ENCODE assay signal across 10 cellular contexts in genomic region chr5:177371120-177371537, GRCh38. TPM values are rescaled to one million over a fixed set of nuclear protein-coding genes. Genes with fewer than 3 reads are reported as not detected.
DNase-seq lines count a peak whose midpoint lies in the region; ATAC-seq, FAIRE-seq and TF ChIP-seq lines count a peak whose summit lies in the region.
"Had no signal": no experiment of that assay in that cellular context is flagged by ENCODE, and none has a peak within 500 bp of the region (broad histone marks: within the 10 kb centered on the region; RNA-seq: fewer than 3 reads in every experiment).

No MANE protein-coding gene starts in this region.

- in situ Hi-C loops in ACHN (cut with HindIII; ENCODE audit: low pct_ligation_motif_present, low pct_unique_long_range_greater_than_20kb, low sequenced_read_pairs) = no loop called here

- no peak for FAIRE-seq in GM12892 (lab: Jason Lieb, UNC)

- H3K36me3 ChIP-seq in A673 (ENCODE audit: insufficient read depth, low read length, poor library complexity, severe bottlenecking) (no peaks in the 10 kb centered on the region), HUES48 (ENCODE audit: control insufficient read depth, insufficient read depth, low read length) (peaks cover 5% of the 10 kb centered on the region; the same call in 1 of the 2 replicates), muscle layer of colon (ENCODE audit: insufficient read depth, low read length) (no peaks in the 10 kb centered on the region)

- TF ChIP-seq CTCF in A673 (conservative IDR thresholded peaks at IDR 0.05; ENCODE audit: low read depth, low read length) (no peak), choroid plexus epithelial cell (conservative IDR thresholded peaks at IDR 0.05; ENCODE audit: low read depth, low read length) (no peak)

- no peak for TF ChIP-seq POLR2A in GM12892 (IDR thresholded peaks at IDR 0.05; ENCODE audit: low read depth, low read length)

- ATAC-seq in GM21367 (IDR thresholded peaks at IDR 0.05; ENCODE audit: unreplicated experiment) (no peak), GM21447 (IDR thresholded peaks at IDR 0.05; ENCODE audit: unreplicated experiment) (no peak)

- no peak overlapping the region; the same call in 1 of the 2 replicates for H3K9ac ChIP-seq in HUES48 (ENCODE audit: low read depth, low read length)
- H3K9ac ChIP-seq in muscle layer of colon (ENCODE audit: low read length) = no peak overlapping the region

- CTCF ChIA-PET in A673 (lab: Charles Lee) = interaction anchor here (0.9 to 1.3 kb wide), 5 partner anchors 11 to 88 kb away, joined by 4 to 6 read pairs (median 4); no protein-coding TSS in a partner anchor

- H3K27me3 ChIP-seq in A673 (replicated peaks; ENCODE audit: insufficient read depth, low read depth, low read length, poor library complexity) = no peaks in the 10 kb centered on the region
- H3K27me3 ChIP-seq in HUES48 (ENCODE audit: control insufficient read depth, insufficient read depth, low read length) = peaks cover 15% of the 10 kb centered on the region
- H3K27me3 ChIP-seq in muscle layer of colon (ENCODE audit: control insufficient read depth in 1 of 2, insufficient read depth in 2 of 2, low read length in 2 of 2) = no peaks in the 10 kb centered on the region

- peaks cover 15% of the 10 kb centered on the region for H3K4me1 ChIP-seq in A673 (ENCODE audit: insufficient read depth, low read length, poor library complexity, severe bottlenecking)
- peaks cover 23% of the 10 kb centered on the region for H3K4me1 ChIP-seq in HUES48 (ENCODE audit: control insufficient read depth, insufficient read depth, low read length)
- H3K4me1 ChIP-seq in muscle layer of colon (ENCODE audit: insufficient read depth, low read length) = peaks cover 18% of the 10 kb centered on the region

- peak overlapping the region; percentile 52 for H3K4me3 ChIP-seq in A673 (ENCODE audit: low read depth, low read length, poor library complexity, severe bottlenecking)
- H3K4me3 ChIP-seq in HUES48 (ENCODE audit: low read depth, low read length) = peak overlapping the region; percentile 67
- peak overlapping the region; percentile 54 for H3K4me3 ChIP-seq in choroid plexus epithelial cell (ENCODE audit: low read depth, low read length)
- peak overlapping the region; percentile 11 to 43 for H3K4me3 ChIP-seq in muscle layer of colon (ENCODE audit: low read depth in 1 of 2, low read length in 2 of 2)

- intact Hi-C loops in A673 (cut with micrococcal nuclease; ENCODE audit: unreplicated experiment) = no loop called here

- H3K9me3 ChIP-seq in A673 (ENCODE audit: low read depth, low read length, poor library complexity, severe bottlenecking) = no peaks in the 10 kb centered on the region
- H3K9me3 ChIP-seq in HUES48 (ENCODE audit: control insufficient read depth, insufficient read depth, low read length) = no peaks in the 10 kb centered on the region
- no peaks in the 10 kb centered on the region for H3K9me3 ChIP-seq in muscle layer of colon (ENCODE audit: low read length)

- H3K27ac ChIP-seq in A673 (ENCODE audit: low read depth, low read length, poor library complexity, severe bottlenecking) (peak overlapping the region; percentile 65), HUES48 (ENCODE audit: low read depth, low read length) (peak overlapping the region; percentile 68), muscle layer of colon (ENCODE audit: low read depth, low read length) (no peak overlapping the region)

- no TSS peak for BruUV-seq in A673 (replicated peaks; lab: Mats Ljungman, UMichigan)

- no peak for DNase-seq in A673 (ENCODE audit: low spot score)
- no peak for DNase-seq in choroid plexus epithelial cell (ENCODE audit: low read depth)
- DNase-seq in ACHN = no peak
- no peak for DNase-seq in GM12892 (ENCODE audit: insufficient read length)
- DNase-seq: GDM1; NK-92 treated with Interleukin-12 subunit alpha and Interleukin-12 subunit beta, amount 100 ng/mL, for 24 hours had no signal

- POLR2A ChIA-PET in A673 (lab: Charles Lee; ENCODE audit: low non-redundant PET) = no interaction called here

RNA-seq across cellular contexts. Expression of gene SLC34A1, which starts 13.1 kb away (rescaled TPM):
- total RNA-seq in A673 (2021) = not detected in 2 replicates
- polyA plus RNA-seq in GM12892 (2012; ENCODE audit: missing spikeins) = not detected

RNA-seq across cellular contexts. Expression of gene RGS14, which starts 13.4 kb away (rescaled TPM):
- 3.1 and 6.5 TPM in 2 replicates for total RNA-seq in A673 (2021)
- polyA plus RNA-seq in GM12892 (2012; ENCODE audit: missing spikeins) = 26.0 TPM

RNA-seq across cellular contexts. Expression of gene LMAN2, which starts 19.7 kb away (rescaled TPM):
- total RNA-seq in A673 (2021) = 97.7 and 98.4 TPM in 2 replicates
- 44.8 TPM for polyA plus RNA-seq in GM12892 (2012; ENCODE audit: missing spikeins)

RNA-seq across cellular contexts. Expression of gene PFN3, which starts 29.3 kb away (rescaled TPM):
- total RNA-seq in A673 (2021) = not detected in 2 replicates
- not detected for polyA plus RNA-seq in GM12892 (2012; ENCODE audit: missing spikeins)

RNA-seq across cellular contexts. Expression of gene F12, which starts 38.2 kb away (rescaled TPM):
- 0.81 TPM in 1 of 2 replicates, not detected in the other for total RNA-seq in A673 (2021)
- 0.74 TPM for polyA plus RNA-seq in GM12892 (2012; ENCODE audit: missing spikeins)
